ENCODE assay signal across 11 cellular contexts in genomic region chr2:28680657-28681056, GRCh38.
A peak's percentile ranks its signal among the peaks of the same experiment; 100 is the strongest.
DNase-seq lines count a peak whose midpoint lies in the region.
"Had no signal": no experiment of that assay in that cellular context is flagged by ENCODE, and none has a peak within 500 bp of the region (broad histone marks: within the 10 kb centered on the region; RNA-seq: fewer than 3 reads in every experiment).

No MANE protein-coding gene starts in this region.

- H3K27me3 ChIP-seq in subcutaneous abdominal adipose tissue (ENCODE audit: control insufficient read depth in 5 of 5, insufficient read depth in 4 of 5, low read length in 5 of 5) = peaks cover 0 to 3% (median 0%) of the 10 kb centered on the region in 5 donors

- no peak overlapping the region for H3K9ac ChIP-seq in subcutaneous abdominal adipose tissue (ENCODE audit: low read length in 5 of 5)

- no peaks in the 10 kb centered on the region for H3K36me3 ChIP-seq in subcutaneous abdominal adipose tissue (ENCODE audit: control insufficient read depth in 5 of 5, insufficient read depth in 5 of 5, low read length in 5 of 5)

- no peaks in the 10 kb centered on the region for H3K27me3 Mint-ChIP-seq in activated naive CD4-positive, alpha-beta T cell treated with anti-CD3 and anti-CD28 coated beads, Interleukin-2, amount 50 U/mL, for 24 hours
- H3K27me3 Mint-ChIP-seq in activated CD4-positive, alpha-beta memory T cell treated with anti-CD3 and anti-CD28 coated beads, Interleukin-2, amount 10 ng/mL, durations not matched to agents 7 days and 5 days = no peaks in the 10 kb centered on the region
- H3K27me3 Mint-ChIP-seq in immature natural killer cell (ENCODE audit: low read depth in 3 of 3) = peaks cover 0 to 2% (median 0%) of the 10 kb centered on the region in 3 donors

- POLR2A ChIA-PET in activated CD4-positive, alpha-beta memory T cell treated with anti-CD3 and anti-CD28 coated beads, Interleukin-2, amount 10 ng/mL, durations not matched to agents 7 days and 5 days (lab: Charles Lee) = interaction anchor here (0.9 kb wide), 1 partner anchor 86 kb away, joined by 3 read pairs; no protein-coding TSS in a partner anchor

- peaks cover 6 to 34% (median 12%) of the 10 kb centered on the region in 5 donors for H3K4me1 ChIP-seq in subcutaneous abdominal adipose tissue (ENCODE audit: control insufficient read depth in 5 of 5, insufficient read depth in 5 of 5, low read length in 5 of 5)

- peaks cover 49% of the 10 kb centered on the region for H3K4me1 Mint-ChIP-seq in activated naive CD4-positive, alpha-beta T cell treated with anti-CD3 and anti-CD28 coated beads, Interleukin-2, amount 50 U/mL, for 24 hours
- peaks cover 29% of the 10 kb centered on the region for H3K4me1 Mint-ChIP-seq in activated CD4-positive, alpha-beta memory T cell treated with anti-CD3 and anti-CD28 coated beads, Interleukin-2, amount 10 ng/mL, durations not matched to agents 7 days and 5 days
- H3K4me1 Mint-ChIP-seq in immature natural killer cell = peaks cover 17 to 19% of the 10 kb centered on the region in 2 donors

- peak overlapping the region; percentile 75 for H3K27ac Mint-ChIP-seq in activated naive CD4-positive, alpha-beta T cell treated with anti-CD3 and anti-CD28 coated beads, Interleukin-2, amount 50 U/mL, for 24 hours
- peak overlapping the region; percentile 80 for H3K27ac Mint-ChIP-seq in activated CD4-positive, alpha-beta memory T cell treated with anti-CD3 and anti-CD28 coated beads, Interleukin-2, amount 10 ng/mL, durations not matched to agents 7 days and 5 days
- peak overlapping the region; percentile 62 to 87 (median 76) for H3K27ac Mint-ChIP-seq in immature natural killer cell

- CTCF ChIA-PET in activated CD4-positive, alpha-beta memory T cell treated with anti-CD3 and anti-CD28 coated beads, Interleukin-2, amount 10 ng/mL, durations not matched to agents 7 days and 5 days (lab: Charles Lee) = interaction anchor here (1.0 kb wide), 1 partner anchor 86 kb away, joined by 3 read pairs; no protein-coding TSS in a partner anchor

- H3K27ac ChIP-seq in subcutaneous abdominal adipose tissue (ENCODE audit: low read depth, low read length) = peak overlapping the region; percentile 6
- H3K27ac ChIP-seq: RWPE1 had no signal

- no peak overlapping the region for H3K4me3 ChIP-seq in subcutaneous abdominal adipose tissue (ENCODE audit: low read depth in 1 of 5, low read length in 5 of 5)
- H3K4me3 ChIP-seq: mucosa of descending colon had no signal

- peak overlapping the region; percentile 16 for H3K4me3 Mint-ChIP-seq in activated naive CD4-positive, alpha-beta T cell treated with anti-CD3 and anti-CD28 coated beads, Interleukin-2, amount 50 U/mL, for 24 hours
- no peak overlapping the region for H3K4me3 Mint-ChIP-seq in activated CD4-positive, alpha-beta memory T cell treated with anti-CD3 and anti-CD28 coated beads, Interleukin-2, amount 10 ng/mL, durations not matched to agents 7 days and 5 days
- peak overlapping the region in 1 of 5 donors; percentile 25 for H3K4me3 Mint-ChIP-seq in immature natural killer cell

- no peaks in the 10 kb centered on the region for H3K9me3 ChIP-seq in subcutaneous abdominal adipose tissue (ENCODE audit: control insufficient read depth in 5 of 5, low read length in 5 of 5)
- H3K9me3 ChIP-seq: mucosa of descending colon had no signal

- no peaks in the 10 kb centered on the region for H3K36me3 Mint-ChIP-seq in activated naive CD4-positive, alpha-beta T cell treated with anti-CD3 and anti-CD28 coated beads, Interleukin-2, amount 50 U/mL, for 24 hours
- H3K36me3 Mint-ChIP-seq in activated CD4-positive, alpha-beta memory T cell treated with anti-CD3 and anti-CD28 coated beads, Interleukin-2, amount 10 ng/mL, durations not matched to agents 7 days and 5 days (ENCODE audit: low read depth) = no peaks in the 10 kb centered on the region
- no peaks in the 10 kb centered on the region for H3K36me3 Mint-ChIP-seq in immature natural killer cell

- no peaks in the 10 kb centered on the region for H3K9me3 Mint-ChIP-seq in activated naive CD4-positive, alpha-beta T cell treated with anti-CD3 and anti-CD28 coated beads, Interleukin-2, amount 50 U/mL, for 24 hours
- no peaks in the 10 kb centered on the region for H3K9me3 Mint-ChIP-seq in activated CD4-positive, alpha-beta memory T cell treated with anti-CD3 and anti-CD28 coated beads, Interleukin-2, amount 10 ng/mL, durations not matched to agents 7 days and 5 days
- H3K9me3 Mint-ChIP-seq in immature natural killer cell = no peaks in the 10 kb centered on the region

- in situ Hi-C loops in KBM-7 (cut with MboI; ENCODE audit: low pct_unique_long_range_greater_than_20kb, low sequenced_read_pairs) = no loop called here

- DNase-seq in activated naive CD4-positive, alpha-beta T cell (lab: John Stamatoyannopoulos, UW) = no peak
- no peak for DNase-seq in activated CD4-positive, alpha-beta memory T cell treated with anti-CD3 and anti-CD28 coated beads, Interleukin-2, amount 10 ng/mL, durations not matched to agents 7 days and 5 days
- no peak for DNase-seq in immature natural killer cell
- DNase-seq in GM03348 (ENCODE audit: low spot score) = no peak
- no peak for DNase-seq in KBM-7
- no peak for DNase-seq in midbrain (lab: John Stamatoyannopoulos, UW)
- DNase-seq: NCI-H1048 had no signal
